In genomic region chr13:76552373-76552772, GRCh38 we compare ENCODE assay signal across 32 cellular contexts.
"Had no signal": no experiment of that assay in that cellular context is flagged by ENCODE, and none has a peak within 500 bp of the region (broad histone marks: within the 10 kb centered on the region; RNA-seq: fewer than 3 reads in every experiment).

No MANE protein-coding gene starts in this region.

- FAIRE-seq: urothelium cell line had no signal

- H3K4me2 ChIP-seq: smooth muscle cell had no signal

- DNase-seq: dorsolateral prefrontal cortex; effector CD4-positive, alpha-beta T cell; foreskin fibroblast; glutamatergic neuron; hypothalamus; immature natural killer cell; islet precursor cell; kidney glomerular epithelial cell; left colon; left ventricle myocardium superior; lower lobe of right lung; mucosa of descending colon; naive B cell; psoas muscle; stimulated activated CD4-positive, alpha-beta T cell treated with anti-CD3 and anti-CD28 coated beads, Interleukin-12 subunit alpha, Interleukin-12 subunit beta, amount 100 ng/mL, for 4 hours; stimulated activated CD4-positive, alpha-beta T cell treated with anti-CD3 and anti-CD28 coated beads, Interleukin-1b, Interleukin-23, amount 100 ng/mL, for 48 hours; stimulated activated CD4-positive, alpha-beta T cell treated with anti-CD3 and anti-CD28 coated beads, Interleukin-4, amount 100 ng/mL, for 1 hour; stimulated activated naive CD4-positive, alpha-beta T cell treated with Interleukin-2 at 50 U/mL for 16 hours; substantia nigra; upper lobe of left lung had no signal

- H3K27ac ChIP-seq: breast epithelium, coronary artery, esophagus muscularis mucosa, gastroesophageal sphincter, lower lobe of right lung, neutrophil, psoas muscle, thoracic aorta, upper lobe of left lung had no signal

- ATAC-seq: gastroesophageal sphincter; left colon; left ventricle myocardium superior; lower lobe of right lung; mucosa of descending colon; natural killer cell treated with Interleukin-12 subunit alpha and Interleukin-12 subunit beta and Interleukin-15 and Interleukin-18, amount 100 ng/mL, for 72 hours; psoas muscle; sciatic nerve; stimulated activated effector memory CD8-positive, alpha-beta T cell treated with anti-CD3 and anti-CD28 coated beads, Interleukin-12 subunit alpha, Interleukin-12 subunit beta, amount 100 ng/mL, for 72 hours had no signal

- H3K4me3 ChIP-seq: breast epithelium, coronary artery, dorsolateral prefrontal cortex, esophagus muscularis mucosa, gastroesophageal sphincter, lower lobe of right lung, mucosa of descending colon, psoas muscle, smooth muscle cell, thoracic aorta, tibial nerve, upper lobe of left lung had no signal

- H3K9me3 ChIP-seq: breast epithelium, esophagus muscularis mucosa, gastroesophageal sphincter, lower lobe of right lung, mucosa of descending colon, neutrophil, psoas muscle, thoracic aorta, tibial nerve, upper lobe of left lung had no signal

- H3K4me1 ChIP-seq: breast epithelium, esophagus muscularis mucosa, gastroesophageal sphincter, lower lobe of right lung, psoas muscle had no signal

- H3K36me3 ChIP-seq: breast epithelium, esophagus muscularis mucosa, gastroesophageal sphincter, lower lobe of right lung, neutrophil, thoracic aorta, tibial nerve, upper lobe of left lung had no signal

- H3K27me3 ChIP-seq: breast epithelium, dorsolateral prefrontal cortex, esophagus muscularis mucosa, gastroesophageal sphincter, neutrophil, tibial nerve, upper lobe of left lung had no signal
